Comparison of ENCODE assay signal across 8 cellular contexts in the genomic region with DNA sequence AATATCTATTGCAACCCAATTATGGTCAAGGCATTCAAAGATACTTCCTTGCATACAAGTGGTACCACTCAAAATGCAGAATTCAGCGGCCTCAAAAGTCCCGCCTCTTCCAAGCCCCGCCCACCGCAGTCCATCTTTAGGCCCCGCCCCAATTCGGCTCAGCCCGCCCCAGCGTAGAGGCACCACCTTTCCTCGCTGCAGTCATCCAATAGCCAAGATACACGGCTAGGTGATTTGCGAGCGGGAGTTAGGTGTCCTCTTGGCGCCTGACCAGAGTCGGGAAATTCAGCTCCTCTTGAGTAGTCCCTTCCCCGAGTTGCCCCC. TPM values are rescaled to one million over a fixed set of nuclear protein-coding genes. Genes with fewer than 3 reads are reported as not detected.
DNase-seq lines count a peak whose midpoint lies in the region; ATAC-seq, FAIRE-seq and TF ChIP-seq lines count a peak whose summit lies in the region.

No MANE protein-coding gene starts in this region.

- H3K4me2 ChIP-seq in keratinocyte (ENCODE audit: control insufficient read depth, extremely low read depth, insufficient read depth, low read depth, low read length) = peak overlapping the region; percentile 69

- peak; percentile 73 for DNase-seq in A172 (ENCODE audit: low spot score)
- DNase-seq in NCI-H2196 (lab: John Stamatoyannopoulos, UW; ENCODE audit: unreplicated experiment) = peak; percentile 93
- DNase-seq in caudate nucleus (lab: John Stamatoyannopoulos, UW) = peak in 58 of 61 donors; percentile 62 to 97 (median 91)
- peak; percentile 30 for DNase-seq in keratinocyte (ENCODE audit: low read depth, low spot score)
- DNase-seq in stimulated activated CD4-positive, alpha-beta T cell treated with anti-CD3 and anti-CD28 coated beads, Interleukin-15, amount 100 ng/mL, for 24 hours = peak; percentile 93

- ATAC-seq in GM18861 (IDR thresholded peaks at IDR 0.05; ENCODE audit: unreplicated experiment) (peak; percentile 39), HG03097 (IDR thresholded peaks at IDR 0.05; ENCODE audit: low FRiP score, unreplicated experiment) (peak; percentile 63)

- H3K27ac ChIP-seq in caudate nucleus (ENCODE audit: low read depth, low read length) (peak overlapping the region; percentile 94), keratinocyte (ENCODE audit: control insufficient read depth, insufficient read depth, low read length) (peak overlapping the region; percentile 97)

- H3K36me3 ChIP-seq in keratinocyte (ENCODE audit: control insufficient read depth in 2 of 2, extremely low read depth in 1 of 2, insufficient read depth in 2 of 2, low read length in 2 of 2) = no peaks in the 10 kb centered on the region

- peak; percentile 92 for FAIRE-seq in keratinocyte (lab: Jason Lieb, UNC)

- peak overlapping the region; percentile 96 for H3K9ac ChIP-seq in keratinocyte (ENCODE audit: control insufficient read depth, extremely low read depth, insufficient read depth, low read length)

- dilution Hi-C loops in keratinocyte (cut with MboI; ENCODE audit: extremely low pct_ligation_motif_present, low sequenced_read_pairs) = no loop called here

- H3K27me3 ChIP-seq in keratinocyte (ENCODE audit: control insufficient read depth, extremely low read depth, insufficient read depth, low read length) = peaks cover 13% of the 10 kb centered on the region

- peak overlapping the region; percentile 96 for H2AFZ ChIP-seq in keratinocyte (ENCODE audit: control insufficient read depth, low read length)

- H4K20me1 ChIP-seq in keratinocyte (ENCODE audit: control insufficient read depth, extremely low read depth, insufficient read depth, low read length) = no peaks in the 10 kb centered on the region

- H3K4me1 ChIP-seq in keratinocyte (ENCODE audit: control insufficient read depth, extremely low read depth, insufficient read depth, low read length) = peaks cover 6% of the 10 kb centered on the region

- no peaks in the 10 kb centered on the region for H3K9me1 ChIP-seq in keratinocyte (ENCODE audit: control insufficient read depth, extremely low read depth, insufficient read depth, low read length)

- H3K79me2 ChIP-seq in keratinocyte (ENCODE audit: control insufficient read depth, insufficient read depth, low read length) = peaks cover 9% of the 10 kb centered on the region

- no peaks in the 10 kb centered on the region for H3K9me3 ChIP-seq in keratinocyte (ENCODE audit: control insufficient read depth, low read depth, low read length)

- peak overlapping the region; percentile 75 for H3K4me3 ChIP-seq in WI38 (ENCODE audit: low read depth, low read length)
- peak overlapping the region; percentile 85 to 99 (median 94) for H3K4me3 ChIP-seq in keratinocyte (ENCODE audit: control insufficient read depth in 2 of 3, extremely low read depth in 1 of 3, insufficient read depth in 2 of 3, low read depth in 1 of 3, low read length in 3 of 3)

- TF ChIP-seq CTCF in WI38 (IDR thresholded peaks at IDR 0.05; ENCODE audit: low read depth, low read length) (no peak), keratinocyte (optimal IDR thresholded peaks at IDR 0.05 in 1 of 3, IDR thresholded peaks at IDR 0.05 in 1 of 3, conservative IDR thresholded peaks at IDR 0.05 in 1 of 3; ENCODE audit: extremely low read depth in 1 of 3, insufficient read depth in 2 of 3, low read length in 3 of 3) (no peak)

RNA-seq across cellular contexts. Expression of a gene that starts 0.4 kb away (rescaled TPM):
- 30.0 and 35.4 TPM in 2 replicates for total RNA-seq in A172 (2014; rRNA removed; shearing (Covaris generic))
- polyA plus RNA-seq in keratinocyte = 20.5 to 56.5 TPM (median 27.5 TPM) in 3 replicates
- polyA plus RNA-seq in keratinocyte (2011; ENCODE audit: low read depth) = 38.8 TPM
- polyA plus RNA-seq in keratinocyte (2011; cell fraction: cytosol; rRNA removed) = 20.7 and 25.3 TPM in 2 replicates
- 8.2 and 17.9 TPM in 2 replicates for polyA plus RNA-seq in keratinocyte (2011; cell fraction: nucleus; rRNA removed)
- polyA plus RNA-seq in keratinocyte (2012; ENCODE audit: low replicate concordance) = 54.1 and 56.6 TPM in 2 replicates
- polyA minus RNA-seq in keratinocyte = 3.3 to 6.8 TPM (median 6.1 TPM) in 3 replicates
- 16.1 TPM for polyA minus RNA-seq in keratinocyte (2011; cell fraction: cytosol; rRNA and poly(A)+ RNA removed)
- polyA minus RNA-seq in keratinocyte (2011; cell fraction: nucleus; rRNA and poly(A)+ RNA removed) = 1.4 and 2.9 TPM in 2 replicates

Comparison
In these comparisons a context has a peak if more than half of its experiments do, and no peak if none do; other contexts are left out.
1. Peak in every context shown above with its lines: DNase-seq, ATAC-seq, H3K4me3 ChIP-seq and H3K27ac ChIP-seq.
2. DNase-seq: peak in every context shown above with its lines; median percentile 93 in NCI-H2196; 93 in stimulated activated CD4-positive, alpha-beta T cell treated with anti-CD3 and anti-CD28 coated beads, Interleukin-15, amount 100 ng/mL, for 24 hours; 91 in caudate nucleus; 73 in A172; 30 in keratinocyte.